Comparison of ENCODE assay signal across 9 cellular contexts in genomic region chr9:34592895-34593601, GRCh38. TPM values are rescaled to one million over a fixed set of nuclear protein-coding genes. Genes with fewer than 3 reads are reported as not detected.
DNase-seq lines count a peak whose midpoint lies in the region; ATAC-seq and TF ChIP-seq lines count a peak whose summit lies in the region.
"Had no signal": no experiment of that assay in that cellular context is flagged by ENCODE, and none has a peak within 500 bp of the region (broad histone marks: within the 10 kb centered on the region; RNA-seq: fewer than 3 reads in every experiment).

No MANE protein-coding gene starts in this region.

- peaks cover 33% of the 10 kb centered on the region for H3K4me1 Mint-ChIP-seq in activated naive CD8-positive, alpha-beta T cell (ENCODE audit: low read depth)
- H3K4me1 Mint-ChIP-seq in activated naive CD8-positive, alpha-beta T cell treated with anti-CD3 and anti-CD28 coated beads, Interleukin-2, amount 50 U/mL, for 24 hours: peaks cover 23% of the 10 kb centered on the region
- H3K4me1 Mint-ChIP-seq in dendritic cell treated with granulocyte-macrophage colony-stimulating factor and Interleukin-4, amounts not matched to agents 40 ng/mL and 50 ng/mL, for 4 days (ENCODE audit: low read depth): peaks cover 48% of the 10 kb centered on the region

- TF ChIP-seq POLR2A in lower leg skin (IDR thresholded peaks at IDR 0.05): no peak

- H2AFZ ChIP-seq in mesenchymal stem cell (ENCODE audit: low read depth, low read length): no peak overlapping the region

- H3K4me1 ChIP-seq in mesenchymal stem cell (ENCODE audit: control insufficient read depth, insufficient read depth, low read depth, low read length): peaks cover 29% of the 10 kb centered on the region

- H3K27me3 ChIP-seq in mesenchymal stem cell (ENCODE audit: control insufficient read depth in 1 of 2, insufficient read depth in 1 of 2, low read length in 2 of 2): peaks cover 79 to 84% of the 10 kb centered on the region in 2 experiments

- peak overlapping the region; percentile 83 for H3K4me3 Mint-ChIP-seq in activated naive CD8-positive, alpha-beta T cell
- no peak overlapping the region for H3K4me3 Mint-ChIP-seq in activated naive CD8-positive, alpha-beta T cell treated with anti-CD3 and anti-CD28 coated beads, Interleukin-2, amount 50 U/mL, for 24 hours
- H3K4me3 Mint-ChIP-seq in dendritic cell treated with granulocyte-macrophage colony-stimulating factor and Interleukin-4, amounts not matched to agents 40 ng/mL and 50 ng/mL, for 4 days: no peak overlapping the region

- H3K9ac ChIP-seq in mesenchymal stem cell (ENCODE audit: low read length): no peak overlapping the region

- intact Hi-C loops in dendritic cell treated with granulocyte-macrophage colony-stimulating factor and Interleukin-4, amounts not matched to agents 40 ng/mL and 50 ng/mL, for 4 days (cut with micrococcal nuclease): loop anchor here (5.0 kb wide), 1 partner anchor 156 kb away; no protein-coding TSS in a partner anchor
- intact Hi-C loops in lower leg skin (cut with DNase I; ENCODE audit: low total_unique reads): loop anchor here (5.0 to 10.0 kb wide), 2 partner anchors 41 to 158 kb away; no protein-coding TSS in a partner anchor

- H3K23ac ChIP-seq in mesenchymal stem cell (ENCODE audit: low read length in 2 of 2): peak overlapping the region in 1 of 2 experiments; percentile 38

- no peak overlapping the region for H3K4me3 ChIP-seq in lower leg skin (ENCODE audit: low read depth, poor library complexity, severe bottlenecking)
- H3K4me3 ChIP-seq in mesenchymal stem cell (ENCODE audit: insufficient read depth in 1 of 2, low read depth in 1 of 2, low read length in 2 of 2): no peak overlapping the region

- no peak overlapping the region for H4K8ac ChIP-seq in mesenchymal stem cell (ENCODE audit: low read length)

- H3K27ac Mint-ChIP-seq in activated naive CD8-positive, alpha-beta T cell: no peak overlapping the region
- H3K27ac Mint-ChIP-seq in activated naive CD8-positive, alpha-beta T cell treated with anti-CD3 and anti-CD28 coated beads, Interleukin-2, amount 50 U/mL, for 24 hours: no peak overlapping the region
- peak overlapping the region; percentile 6 for H3K27ac Mint-ChIP-seq in dendritic cell treated with granulocyte-macrophage colony-stimulating factor and Interleukin-4, amounts not matched to agents 40 ng/mL and 50 ng/mL, for 4 days

- no peak overlapping the region for H3K4me2 ChIP-seq in mesenchymal stem cell (ENCODE audit: low read length, poor library complexity, severe bottlenecking)

- no peak for DNase-seq in activated naive CD8-positive, alpha-beta T cell treated with anti-CD3 and anti-CD28 coated beads, Interleukin-2, amount 50 U/mL, for 24 hours
- DNase-seq in lower leg skin (ENCODE audit: low spot score in 2 of 2) (peak; percentile 79 to 97), ureter (ENCODE audit: low spot score) (peak; percentile 82), NCI-H345 treated with DMSO at 0.1 percent for 48 hours (lab: John Stamatoyannopoulos, UW; ENCODE audit: unreplicated experiment) (no peak), NCI-H2196 treated with DMSO at 0.1 percent for 48 hours (lab: John Stamatoyannopoulos, UW; ENCODE audit: unreplicated experiment) (no peak), mesenchymal stem cell (no peak)

- no peak overlapping the region for H2BK120ac ChIP-seq in mesenchymal stem cell (ENCODE audit: low read depth, low read length)

- no peak overlapping the region for H2AK5ac ChIP-seq in mesenchymal stem cell (ENCODE audit: low read length, severe bottlenecking)

- 1 to 2% methylated on average over 12 to 18 of the region's 26 CpGs for WGBS in lower leg skin, 2 donors
- 13% methylated on average over 20 of the region's 26 CpGs for WGBS in mesenchymal stem cell

- no peaks in the 10 kb centered on the region for H3K79me1 ChIP-seq in mesenchymal stem cell (replicated peaks; ENCODE audit: low read length, poor library complexity, severe bottlenecking)

- no peak overlapping the region for H2BK15ac ChIP-seq in mesenchymal stem cell (ENCODE audit: low read depth, poor library complexity, severe bottlenecking)

- no peaks in the 10 kb centered on the region for H3K9me3 Mint-ChIP-seq in activated naive CD8-positive, alpha-beta T cell (ENCODE audit: low read depth)
- no peaks in the 10 kb centered on the region for H3K9me3 Mint-ChIP-seq in activated naive CD8-positive, alpha-beta T cell treated with anti-CD3 and anti-CD28 coated beads, Interleukin-2, amount 50 U/mL, for 24 hours
- H3K9me3 Mint-ChIP-seq in dendritic cell treated with granulocyte-macrophage colony-stimulating factor and Interleukin-4, amounts not matched to agents 40 ng/mL and 50 ng/mL, for 4 days: no peaks in the 10 kb centered on the region

- ATAC-seq in activated naive CD8-positive, alpha-beta T cell treated with anti-CD3 and anti-CD28 coated beads, Interleukin-2, amount 50 U/mL, for 24 hours: no peak

- H4K91ac ChIP-seq in mesenchymal stem cell (ENCODE audit: low read length): no peak overlapping the region

- TF ChIP-seq CTCF in lower leg skin (IDR thresholded peaks at IDR 0.05): no peak

- H3K36me3 ChIP-seq in mesenchymal stem cell (ENCODE audit: control insufficient read depth in 1 of 2, insufficient read depth in 2 of 2, low read depth in 1 of 2, low read length in 2 of 2): no peaks in the 10 kb centered on the region

- no peak overlapping the region for H3K27ac ChIP-seq in mesenchymal stem cell (ENCODE audit: low read length, poor library complexity, severe bottlenecking)

- H3K14ac ChIP-seq in mesenchymal stem cell (ENCODE audit: low read length in 2 of 2): no peak overlapping the region

- no peaks in the 10 kb centered on the region for H3K9me3 ChIP-seq in mesenchymal stem cell (ENCODE audit: control insufficient read depth, low read length)

- no peak overlapping the region for H2BK5ac ChIP-seq in mesenchymal stem cell (ENCODE audit: low read depth, low read length, poor library complexity, severe bottlenecking)

- no peak overlapping the region for H3K4ac ChIP-seq in mesenchymal stem cell (ENCODE audit: low read depth in 1 of 2, low read length in 2 of 2)

- H3K27me3 Mint-ChIP-seq in activated naive CD8-positive, alpha-beta T cell: peaks cover 38% of the 10 kb centered on the region
- H3K27me3 Mint-ChIP-seq in activated naive CD8-positive, alpha-beta T cell treated with anti-CD3 and anti-CD28 coated beads, Interleukin-2, amount 50 U/mL, for 24 hours: peaks cover 67% of the 10 kb centered on the region
- H3K27me3 Mint-ChIP-seq in dendritic cell treated with granulocyte-macrophage colony-stimulating factor and Interleukin-4, amounts not matched to agents 40 ng/mL and 50 ng/mL, for 4 days: peaks cover 73% of the 10 kb centered on the region

- no peak overlapping the region for H3K18ac ChIP-seq in mesenchymal stem cell (ENCODE audit: low read depth in 1 of 2, low read length in 2 of 2)

- H3K36me3 Mint-ChIP-seq in activated naive CD8-positive, alpha-beta T cell: no peaks in the 10 kb centered on the region
- H3K36me3 Mint-ChIP-seq in activated naive CD8-positive, alpha-beta T cell treated with anti-CD3 and anti-CD28 coated beads, Interleukin-2, amount 50 U/mL, for 24 hours (ENCODE audit: low read depth): no peaks in the 10 kb centered on the region
- no peaks in the 10 kb centered on the region for H3K36me3 Mint-ChIP-seq in dendritic cell treated with granulocyte-macrophage colony-stimulating factor and Interleukin-4, amounts not matched to agents 40 ng/mL and 50 ng/mL, for 4 days (ENCODE audit: low read depth)

- no peak overlapping the region for H2BK12ac ChIP-seq in mesenchymal stem cell (ENCODE audit: low read length in 2 of 2)

RNA-seq across cellular contexts. Expression of gene CNTFR, which starts 3.5 kb away (rescaled TPM):
- 10 to 100 TPM in 1 of 4 donors, 1 to 10 TPM in 3; 2.5 to 13.4 (median 3.9) TPM for total RNA-seq in lower leg skin
- total RNA-seq in ureter: 9.4 TPM
- 0.03 TPM for polyA plus RNA-seq in mesenchymal stem cell (2013, experiment 1 of 2)
- polyA plus RNA-seq in mesenchymal stem cell (2013, experiment 2 of 2): 0.01 TPM
- total RNA-seq: mononuclear cell had no signal

RNA-seq across cellular contexts. Expression of gene RPP25L, which starts 18.8 kb away (rescaled TPM):
- total RNA-seq in lower leg skin (10 to 100 TPM; 17.0 to 39.0 (median 26.6) TPM), ureter (26.0 TPM)
- polyA plus RNA-seq in mesenchymal stem cell (2013, experiment 1 of 2): 22.9 TPM
- 22.5 TPM for polyA plus RNA-seq in mesenchymal stem cell (2013, experiment 2 of 2)

RNA-seq across cellular contexts. Expression of gene DCTN3, which starts 27.2 kb away (rescaled TPM):
- total RNA-seq in lower leg skin (100 to 1,000 TPM in 3 of 4 donors, 10 to 100 TPM in 1; 80.8 to 166 (median 127) TPM), ureter (86.8 TPM)
- polyA plus RNA-seq in mesenchymal stem cell (2013, experiment 1 of 2): 96.8 TPM
- 99.4 TPM for polyA plus RNA-seq in mesenchymal stem cell (2013, experiment 2 of 2)

RNA-seq across cellular contexts. Expression of gene ARID3C, which starts 35.8 kb away (rescaled TPM):
- total RNA-seq in lower leg skin (under 1 TPM in 2 of 4 donors, not detected in 2; 0.23 to 0.34 TPM), ureter (not detected)
- polyA plus RNA-seq in mesenchymal stem cell (2013, experiment 1 of 2): 0.04 TPM
- polyA plus RNA-seq in mesenchymal stem cell (2013, experiment 2 of 2): 0.04 TPM
- total RNA-seq: mononuclear cell had no signal

RNA-seq across cellular contexts. Expression of gene SIGMAR1, which starts 44.5 kb away (rescaled TPM):
- total RNA-seq in lower leg skin: 100 to 1,000 TPM in 3 of 4 donors, 10 to 100 TPM in 1; 99.1 to 130 (median 107) TPM
- 56.8 TPM for total RNA-seq in ureter
- polyA plus RNA-seq in mesenchymal stem cell (2013, experiment 1 of 2): 83.0 TPM
- 83.4 TPM for polyA plus RNA-seq in mesenchymal stem cell (2013, experiment 2 of 2)

Comparison
In these comparisons a context has a peak if more than half of its experiments do, and no peak if none do; other contexts are left out.
1. DNase-seq: peak in lower leg skin (2 of 2) and ureter (single experiment); none in activated naive CD8-positive, alpha-beta T cell treated with anti-CD3 and anti-CD28 coated beads, Interleukin-2, amount 50 U/mL, for 24 hours (single experiment), NCI-H345 treated with DMSO at 0.1 percent for 48 hours (single experiment), NCI-H2196 treated with DMSO at 0.1 percent for 48 hours (single experiment) and mesenchymal stem cell (single experiment).